Comparison of ENCODE assay signal across 18 cellular contexts in the genomic region with DNA sequence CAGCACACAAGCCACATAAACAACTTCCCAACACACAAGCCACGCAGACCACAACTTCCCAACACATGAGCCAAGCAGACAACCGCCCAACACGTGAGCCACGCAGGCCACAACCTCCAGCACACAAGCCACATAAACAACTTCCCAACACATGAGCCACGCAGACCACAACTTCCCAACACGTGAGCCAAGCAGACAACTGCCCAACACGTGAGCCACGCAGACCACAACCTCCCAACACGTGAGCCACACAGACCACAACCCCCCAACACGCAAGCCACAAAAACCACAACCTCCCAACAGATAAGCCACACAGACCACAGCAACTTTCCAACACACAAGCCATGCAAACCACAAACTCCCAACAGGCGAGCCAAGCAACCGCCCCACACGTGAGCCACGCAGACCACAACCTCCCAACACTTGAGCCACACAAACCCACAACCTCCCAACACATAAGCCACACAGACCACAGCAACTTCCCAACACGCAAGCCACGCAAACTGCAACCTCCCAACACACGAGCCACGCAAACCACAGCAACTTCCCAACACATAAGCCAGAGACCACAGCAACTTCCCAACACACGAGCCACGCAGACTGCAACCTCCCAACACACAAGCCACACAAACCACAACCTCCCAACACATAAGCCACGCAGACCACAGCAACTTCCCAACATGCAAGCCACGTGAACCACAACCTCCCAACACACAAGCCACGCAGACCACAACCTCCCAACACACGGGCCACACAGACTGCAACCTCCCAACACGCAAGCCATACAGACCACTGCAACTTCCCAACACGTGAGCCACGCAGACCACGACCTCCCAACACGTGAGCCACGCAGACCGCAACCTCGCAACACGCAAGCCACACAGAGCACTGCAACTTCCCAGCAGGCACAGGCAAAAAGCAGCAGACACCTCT. TPM values are rescaled to one million over a fixed set of nuclear protein-coding genes. Genes with fewer than 3 reads are reported as not detected.
DNase-seq lines count a peak whose midpoint lies in the region; ATAC-seq lines count a peak whose summit lies in the region.
"Had no signal": no experiment of that assay in that cellular context is flagged by ENCODE, and none has a peak within 500 bp of the region (broad histone marks: within the 10 kb centered on the region; RNA-seq: fewer than 3 reads in every experiment).

No MANE protein-coding gene starts in this region.

- peaks cover 18% of the 10 kb centered on the region for H3K36me3 Mint-ChIP-seq in activated naive CD4-positive, alpha-beta T cell treated with anti-CD3 and anti-CD28 coated beads, Interleukin-2, amount 50 U/mL, for 24 hours
- H3K36me3 Mint-ChIP-seq in activated T-helper 1 cell treated with anti-CD3 and anti-CD28 coated beads, Interleukin-12 subunit alpha, Interleukin-12 subunit beta, Interleukin-2, Interleukin-4 antibody, amounts not matched to agents 30 ng/mL and 10 ng/mL and 1 ng/mL, durations not matched to agents 14 hours and 24 hours and 36 hours (ENCODE audit: low read depth) = peaks cover 70% of the 10 kb centered on the region
- peaks cover 37% of the 10 kb centered on the region for H3K36me3 Mint-ChIP-seq in memory B cell

- no peak for DNase-seq in activated naive CD4-positive, alpha-beta T cell treated with anti-CD3 and anti-CD28 coated beads, Interleukin-2, amount 50 U/mL, for 16 hours
- DNase-seq in activated T-helper 1 cell treated with anti-CD3 and anti-CD28 coated beads, Interleukin-12 subunit alpha, Interleukin-12 subunit beta, Interleukin-2, Interleukin-4 antibody, amounts not matched to agents 30 ng/mL and 10 ng/mL and 1 ng/mL, durations not matched to agents 14 hours and 24 hours and 36 hours (ENCODE audit: low spot score) = no peak
- DNase-seq in memory B cell (ENCODE audit: low spot score in 2 of 2) = no peak
- no peak for DNase-seq in foreskin melanocyte
- no peak for DNase-seq in substantia nigra (lab: John Stamatoyannopoulos, UW)
- no peak for DNase-seq in GM19238 (ENCODE audit: insufficient read length, low spot score)
- DNase-seq: effector CD4-positive, alpha-beta T cell; MG63; NCI-H2081; NCI-H526; PC-3; stimulated activated CD4-positive, alpha-beta T cell treated with anti-CD3 and anti-CD28 coated beads, Interleukin-15, amount 100 ng/mL, for 24 hours; tibial artery had no signal

- peaks cover 6% of the 10 kb centered on the region for H3K9me3 Mint-ChIP-seq in activated naive CD4-positive, alpha-beta T cell treated with anti-CD3 and anti-CD28 coated beads, Interleukin-2, amount 50 U/mL, for 24 hours
- peaks cover 12% of the 10 kb centered on the region for H3K9me3 Mint-ChIP-seq in activated T-helper 1 cell treated with anti-CD3 and anti-CD28 coated beads, Interleukin-12 subunit alpha, Interleukin-12 subunit beta, Interleukin-2, Interleukin-4 antibody, amounts not matched to agents 30 ng/mL and 10 ng/mL and 1 ng/mL, durations not matched to agents 14 hours and 24 hours and 36 hours
- H3K9me3 Mint-ChIP-seq in memory B cell = peaks cover 10% of the 10 kb centered on the region

- H3K4me1 Mint-ChIP-seq in activated naive CD4-positive, alpha-beta T cell treated with anti-CD3 and anti-CD28 coated beads, Interleukin-2, amount 50 U/mL, for 24 hours = peaks cover 16% of the 10 kb centered on the region
- H3K4me1 Mint-ChIP-seq in activated T-helper 1 cell treated with anti-CD3 and anti-CD28 coated beads, Interleukin-12 subunit alpha, Interleukin-12 subunit beta, Interleukin-2, Interleukin-4 antibody, amounts not matched to agents 30 ng/mL and 10 ng/mL and 1 ng/mL, durations not matched to agents 14 hours and 24 hours and 36 hours (ENCODE audit: low read depth) = peaks cover 15% of the 10 kb centered on the region
- H3K4me1 Mint-ChIP-seq in memory B cell = peaks cover 11% of the 10 kb centered on the region

- no peak overlapping the region for H3K27ac ChIP-seq in substantia nigra (ENCODE audit: low read depth, low read length, poor library complexity, severe bottlenecking)
- H3K27ac ChIP-seq: tibial artery, VCaP had no signal

- H3K27me3 Mint-ChIP-seq in activated naive CD4-positive, alpha-beta T cell treated with anti-CD3 and anti-CD28 coated beads, Interleukin-2, amount 50 U/mL, for 24 hours = no peaks in the 10 kb centered on the region
- no peaks in the 10 kb centered on the region for H3K27me3 Mint-ChIP-seq in activated T-helper 1 cell treated with anti-CD3 and anti-CD28 coated beads, Interleukin-12 subunit alpha, Interleukin-12 subunit beta, Interleukin-2, Interleukin-4 antibody, amounts not matched to agents 30 ng/mL and 10 ng/mL and 1 ng/mL, durations not matched to agents 14 hours and 24 hours and 36 hours (ENCODE audit: insufficient read depth)
- no peaks in the 10 kb centered on the region for H3K27me3 Mint-ChIP-seq in memory B cell

- peak overlapping the region; percentile 15 for H3K4me3 Mint-ChIP-seq in activated naive CD4-positive, alpha-beta T cell treated with anti-CD3 and anti-CD28 coated beads, Interleukin-2, amount 50 U/mL, for 24 hours
- H3K4me3 Mint-ChIP-seq in activated T-helper 1 cell treated with anti-CD3 and anti-CD28 coated beads, Interleukin-12 subunit alpha, Interleukin-12 subunit beta, Interleukin-2, Interleukin-4 antibody, amounts not matched to agents 30 ng/mL and 10 ng/mL and 1 ng/mL, durations not matched to agents 14 hours and 24 hours and 36 hours = no peak overlapping the region
- H3K4me3 Mint-ChIP-seq in memory B cell = no peak overlapping the region

- ATAC-seq in memory B cell (ENCODE audit: low read depth) (no peak), HG03432 (IDR thresholded peaks at IDR 0.05; ENCODE audit: unreplicated experiment) (no peak)
- ATAC-seq: left lobe of liver, PC-3, SK-N-SH treated with all-trans-retinoic acid at 6 μM for 48 hours had no signal

- intact Hi-C loops in activated T-helper 1 cell treated with anti-CD3 and anti-CD28 coated beads, Interleukin-12 subunit alpha, Interleukin-12 subunit beta, Interleukin-2, Interleukin-4 antibody, amounts not matched to agents 30 ng/mL and 10 ng/mL and 1 ng/mL, durations not matched to agents 14 hours and 24 hours and 36 hours (cut with micrococcal nuclease) = no loop called here

- H3K27ac Mint-ChIP-seq in activated naive CD4-positive, alpha-beta T cell treated with anti-CD3 and anti-CD28 coated beads, Interleukin-2, amount 50 U/mL, for 24 hours = peak overlapping the region; percentile 86
- peak overlapping the region; percentile 92 for H3K27ac Mint-ChIP-seq in activated T-helper 1 cell treated with anti-CD3 and anti-CD28 coated beads, Interleukin-12 subunit alpha, Interleukin-12 subunit beta, Interleukin-2, Interleukin-4 antibody, amounts not matched to agents 30 ng/mL and 10 ng/mL and 1 ng/mL, durations not matched to agents 14 hours and 24 hours and 36 hours
- H3K27ac Mint-ChIP-seq in memory B cell = peak overlapping the region; percentile 17

RNA-seq across cellular contexts. Expression of a gene that starts 10.1 kb away (rescaled TPM):
- total RNA-seq in activated T-helper 1 cell treated with anti-CD3 and anti-CD28 coated beads, Interleukin-12 subunit alpha, Interleukin-12 subunit beta, Interleukin-2, Interleukin-4 antibody, amounts not matched to agents 30 ng/mL and 10 ng/mL and 1 ng/mL, durations not matched to agents 14 hours and 24 hours and 36 hours = 77.8 and 81.6 TPM in 2 replicates

RNA-seq across cellular contexts. Expression of a gene that starts 10.2 kb away (rescaled TPM):
- 37.2 and 38.4 TPM in 2 replicates for total RNA-seq in activated T-helper 1 cell treated with anti-CD3 and anti-CD28 coated beads, Interleukin-12 subunit alpha, Interleukin-12 subunit beta, Interleukin-2, Interleukin-4 antibody, amounts not matched to agents 30 ng/mL and 10 ng/mL and 1 ng/mL, durations not matched to agents 14 hours and 24 hours and 36 hours

RNA-seq across cellular contexts. Expression of a gene that starts 31.7 kb away (rescaled TPM):
- 14.4 and 17.2 TPM in 2 replicates for total RNA-seq in activated T-helper 1 cell treated with anti-CD3 and anti-CD28 coated beads, Interleukin-12 subunit alpha, Interleukin-12 subunit beta, Interleukin-2, Interleukin-4 antibody, amounts not matched to agents 30 ng/mL and 10 ng/mL and 1 ng/mL, durations not matched to agents 14 hours and 24 hours and 36 hours

Comparison
In these comparisons a context has a peak if more than half of its experiments do, and no peak if none do; other contexts are left out.
1. H3K27ac Mint-ChIP-seq: peak in every context shown above with its lines; median percentile 92 in activated T-helper 1 cell treated with anti-CD3 and anti-CD28 coated beads, Interleukin-12 subunit alpha, Interleukin-12 subunit beta, Interleukin-2, Interleukin-4 antibody, amounts not matched to agents 30 ng/mL and 10 ng/mL and 1 ng/mL, durations not matched to agents 14 hours and 24 hours and 36 hours; 86 in activated naive CD4-positive, alpha-beta T cell treated with anti-CD3 and anti-CD28 coated beads, Interleukin-2, amount 50 U/mL, for 24 hours; 17 in memory B cell.